ENCODE assay signal across 14 cellular contexts in genomic region chr13:22024381-22024994, GRCh38.
A peak's percentile ranks its signal among the peaks of the same experiment; 100 is the strongest.
DNase-seq lines count a peak whose midpoint lies in the region; ATAC-seq lines count a peak whose summit lies in the region.
"Had no signal": no experiment of that assay in that cellular context is flagged by ENCODE, and none has a peak within 500 bp of the region (broad histone marks: within the 10 kb centered on the region; RNA-seq: fewer than 3 reads in every experiment).

No MANE protein-coding gene starts in this region.

- H3K27ac Mint-ChIP-seq in activated CD4-positive, alpha-beta T cell treated with anti-CD3 and anti-CD28 coated beads, Interleukin-2, amount 10 ng/mL, durations not matched to agents 24 days and 14 days, result no peak overlapping the region
- no peak overlapping the region for H3K27ac Mint-ChIP-seq in activated naive CD4-positive, alpha-beta T cell treated with anti-CD3 and anti-CD28 coated beads, Interleukin-2, amount 10 ng/mL, durations not matched to agents 7 days and 5 days

- H3K27me3 Mint-ChIP-seq in activated CD4-positive, alpha-beta T cell treated with anti-CD3 and anti-CD28 coated beads, Interleukin-2, amount 10 ng/mL, durations not matched to agents 24 days and 14 days, result no peaks in the 10 kb centered on the region
- H3K27me3 Mint-ChIP-seq in activated naive CD4-positive, alpha-beta T cell treated with anti-CD3 and anti-CD28 coated beads, Interleukin-2, amount 10 ng/mL, durations not matched to agents 7 days and 5 days, result peaks cover 4% of the 10 kb centered on the region

- peak; percentile 72 for DNase-seq in activated CD4-positive, alpha-beta T cell treated with anti-CD3 and anti-CD28 coated beads, Interleukin-2, amount 10 ng/mL, durations not matched to agents 24 days and 14 days
- DNase-seq in activated CD4-positive, alpha-beta T cell treated with anti-CD3 and anti-CD28 coated beads for 48 hours, result no peak
- peak; percentile 37 for DNase-seq in activated naive CD4-positive, alpha-beta T cell treated with anti-CD3 and anti-CD28 coated beads, Interleukin-2, amount 10 ng/mL, durations not matched to agents 7 days and 5 days
- DNase-seq in activated naive CD4-positive, alpha-beta T cell treated with anti-CD3 and anti-CD28 coated beads, Interleukin-2, amount 50 U/mL, for 16 hours, result no peak
- peak; percentile 3 for DNase-seq in kidney tubule cell (ENCODE audit: low spot score)
- no peak for DNase-seq in stimulated activated CD4-positive, alpha-beta T cell treated with anti-CD3 and anti-CD28 coated beads, Interleukin-2, amount 100 ng/mL, for 48 hours
- DNase-seq: BE2C; CD4-positive, alpha-beta memory T cell; DMS79; GM23248 had no signal

- no peaks in the 10 kb centered on the region for H3K36me3 Mint-ChIP-seq in activated CD4-positive, alpha-beta T cell treated with anti-CD3 and anti-CD28 coated beads, Interleukin-2, amount 10 ng/mL, durations not matched to agents 24 days and 14 days (ENCODE audit: low read depth)
- H3K36me3 Mint-ChIP-seq in activated naive CD4-positive, alpha-beta T cell treated with anti-CD3 and anti-CD28 coated beads, Interleukin-2, amount 10 ng/mL, durations not matched to agents 7 days and 5 days, result no peaks in the 10 kb centered on the region
- H3K36me3 Mint-ChIP-seq: CD4-positive, alpha-beta memory T cell had no signal

- H3K4me3 Mint-ChIP-seq in activated CD4-positive, alpha-beta T cell treated with anti-CD3 and anti-CD28 coated beads, Interleukin-2, amount 10 ng/mL, durations not matched to agents 24 days and 14 days, result no peak overlapping the region
- no peak overlapping the region for H3K4me3 Mint-ChIP-seq in activated naive CD4-positive, alpha-beta T cell treated with anti-CD3 and anti-CD28 coated beads, Interleukin-2, amount 10 ng/mL, durations not matched to agents 7 days and 5 days
- H3K4me3 Mint-ChIP-seq: CD4-positive, alpha-beta memory T cell had no signal

- H3K4me1 Mint-ChIP-seq in activated CD4-positive, alpha-beta T cell treated with anti-CD3 and anti-CD28 coated beads, Interleukin-2, amount 10 ng/mL, durations not matched to agents 24 days and 14 days, result no peaks in the 10 kb centered on the region
- no peaks in the 10 kb centered on the region for H3K4me1 Mint-ChIP-seq in activated naive CD4-positive, alpha-beta T cell treated with anti-CD3 and anti-CD28 coated beads, Interleukin-2, amount 10 ng/mL, durations not matched to agents 7 days and 5 days

- intact Hi-C loops in activated CD4-positive, alpha-beta T cell treated with anti-CD3 and anti-CD28 coated beads, Interleukin-2, amount 10 ng/mL, durations not matched to agents 24 days and 14 days (cut with micrococcal nuclease), result no loop called here

- CTCF ChIA-PET in activated naive CD4-positive, alpha-beta T cell treated with anti-CD3 and anti-CD28 coated beads, Interleukin-2, amount 10 ng/mL, durations not matched to agents 7 days and 5 days (lab: Charles Lee), result no interaction called here

- H3K9me3 Mint-ChIP-seq in activated CD4-positive, alpha-beta T cell treated with anti-CD3 and anti-CD28 coated beads, Interleukin-2, amount 10 ng/mL, durations not matched to agents 24 days and 14 days, result peaks cover 3% of the 10 kb centered on the region
- H3K9me3 Mint-ChIP-seq in activated naive CD4-positive, alpha-beta T cell treated with anti-CD3 and anti-CD28 coated beads, Interleukin-2, amount 10 ng/mL, durations not matched to agents 7 days and 5 days, result no peaks in the 10 kb centered on the region
- H3K9me3 Mint-ChIP-seq: CD4-positive, alpha-beta memory T cell had no signal

- no peak for ATAC-seq in GM21528 (IDR thresholded peaks at IDR 0.05; ENCODE audit: low FRiP score, unreplicated experiment)
- ATAC-seq: A549, GM12878, HCT116 had no signal

Comparison
In these comparisons a context has a peak if more than half of its experiments do, and no peak if none do; other contexts are left out.
1. DNase-seq: peak in activated CD4-positive, alpha-beta T cell treated with anti-CD3 and anti-CD28 coated beads, Interleukin-2, amount 10 ng/mL, durations not matched to agents 24 days and 14 days (single experiment), activated naive CD4-positive, alpha-beta T cell treated with anti-CD3 and anti-CD28 coated beads, Interleukin-2, amount 10 ng/mL, durations not matched to agents 7 days and 5 days (single experiment) and kidney tubule cell (single experiment); none in activated CD4-positive, alpha-beta T cell treated with anti-CD3 and anti-CD28 coated beads for 48 hours (single experiment), activated naive CD4-positive, alpha-beta T cell treated with anti-CD3 and anti-CD28 coated beads, Interleukin-2, amount 50 U/mL, for 16 hours (single experiment) and stimulated activated CD4-positive, alpha-beta T cell treated with anti-CD3 and anti-CD28 coated beads, Interleukin-2, amount 100 ng/mL, for 48 hours (0 of 2).